In the genomic region with DNA sequence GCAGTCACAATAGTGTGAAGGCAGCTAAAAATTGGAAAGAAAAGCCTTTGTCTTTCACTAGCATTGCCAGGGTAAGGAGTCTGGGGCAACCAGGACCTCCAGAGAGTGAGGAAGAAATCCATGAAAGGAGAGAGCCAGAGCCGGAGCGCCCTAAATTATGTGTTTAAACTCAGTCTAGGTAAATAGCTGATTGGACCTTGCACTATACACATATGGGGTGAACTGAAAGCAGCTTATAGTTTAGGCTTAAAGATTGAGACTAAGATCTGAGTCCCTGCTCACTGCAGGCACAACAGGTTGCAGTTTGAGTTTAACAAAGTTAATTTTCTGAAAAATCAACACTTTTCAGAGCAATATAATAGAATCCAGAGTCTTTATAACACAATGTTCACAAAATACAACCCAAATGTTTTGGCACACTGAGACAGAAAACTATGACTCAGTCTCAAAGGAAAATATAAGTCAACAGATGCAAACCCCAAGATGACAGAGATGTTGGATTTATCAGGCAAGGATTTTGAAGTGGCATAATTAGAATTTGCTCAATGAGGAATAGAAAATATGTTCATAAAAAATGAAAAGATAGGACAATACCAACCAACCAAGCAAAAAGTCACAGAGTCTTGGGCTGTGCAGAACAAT, we compare ENCODE assay signal across 1 cellular context.
TF ChIP-seq lines count a peak whose summit lies in the region.

No MANE protein-coding gene starts in this region.

TF ChIP-seq in HepG2, 621 proteins besides CTCF, POLR2A, EP300 and RAD21:
- TF ChIP-seq ZBTB20 (CRISPR knock-in tag; IDR thresholded peaks at IDR 0.05; ENCODE audit: borderline replicate concordance, low read depth) (peak; percentile 72; the same call in 1 of the 2 replicates), TBP (CRISPR knock-in tag; IDR thresholded peaks at IDR 0.05) (no peak), RARA (CRISPR knock-in tag; IDR thresholded peaks at IDR 0.05) (0 out of 2 replicates have a peak, but pooled peaks have one; percentile 8), ZNF607 (CRISPR knock-in tag; IDR thresholded peaks at IDR 0.05; ENCODE audit: borderline replicate concordance) (no peak), ZNF317 (CRISPR knock-in tag; IDR thresholded peaks at IDR 0.05) (peak; percentile 94), ZNF253 (CRISPR knock-in tag; IDR thresholded peaks at IDR 0.05; ENCODE audit: borderline replicate concordance) (no peak), HOXA7 (CRISPR knock-in tag; IDR thresholded peaks at IDR 0.05) (no peak), PPARG (CRISPR knock-in tag; conservative IDR thresholded peaks at IDR 0.05) (0 out of 2 replicates have a peak, but pooled peaks have one; percentile 35), MAFK (conservative IDR thresholded peaks at IDR 0.05 in 1 of 2, IDR thresholded peaks at IDR 0.05 in 1 of 2; ENCODE audit: low read length in 2 of 2) (peak in 1 of 2 experiments; percentile 82; a peak in 2 of 4 replicates), PAXIP1 (CRISPR knock-in tag; conservative IDR thresholded peaks at IDR 0.05) (peak; percentile 56), CEBPG (CRISPR knock-in tag; IDR thresholded peaks at IDR 0.05) (no peak), GATAD2A (CRISPR knock-in tag; IDR thresholded peaks at IDR 0.05) (peak; percentile 58; the same call in 1 of the 2 replicates), ZNF180 (CRISPR knock-in tag; IDR thresholded peaks at IDR 0.05; ENCODE audit: borderline replicate concordance, low read depth) (no peak), CREM (IDR thresholded peaks at IDR 0.05) (0 out of 2 replicates have a peak, but pooled peaks have one; percentile 35), CREM (CRISPR knock-in tag; IDR thresholded peaks at IDR 0.05) (no peak), HNF4G (IDR thresholded peaks at IDR 0.05; ENCODE audit: borderline replicate concordance, low read depth, low read length) (peak; percentile 72; the same call in 1 of the 2 replicates), HNF4G (CRISPR knock-in tag; IDR thresholded peaks at IDR 0.05; ENCODE audit: borderline replicate concordance, low read depth) (no peak), TARDBP (CRISPR knock-in tag; IDR thresholded peaks at IDR 0.05) (0 out of 2 replicates have a peak, but pooled peaks have one; percentile 19), FOXA1 (IDR thresholded peaks at IDR 0.05) (no peak), FOXA1 (CRISPR knock-in tag; IDR thresholded peaks at IDR 0.05) (peak; percentile 82), FOXA3 (CRISPR knock-in tag; IDR thresholded peaks at IDR 0.05) (peak; percentile 70; the same call in 1 of the 2 replicates), HNF4A (CRISPR knock-in tag; IDR thresholded peaks at IDR 0.05) (peak; percentile 91)
- TF ChIP-seq, protein P1, sequence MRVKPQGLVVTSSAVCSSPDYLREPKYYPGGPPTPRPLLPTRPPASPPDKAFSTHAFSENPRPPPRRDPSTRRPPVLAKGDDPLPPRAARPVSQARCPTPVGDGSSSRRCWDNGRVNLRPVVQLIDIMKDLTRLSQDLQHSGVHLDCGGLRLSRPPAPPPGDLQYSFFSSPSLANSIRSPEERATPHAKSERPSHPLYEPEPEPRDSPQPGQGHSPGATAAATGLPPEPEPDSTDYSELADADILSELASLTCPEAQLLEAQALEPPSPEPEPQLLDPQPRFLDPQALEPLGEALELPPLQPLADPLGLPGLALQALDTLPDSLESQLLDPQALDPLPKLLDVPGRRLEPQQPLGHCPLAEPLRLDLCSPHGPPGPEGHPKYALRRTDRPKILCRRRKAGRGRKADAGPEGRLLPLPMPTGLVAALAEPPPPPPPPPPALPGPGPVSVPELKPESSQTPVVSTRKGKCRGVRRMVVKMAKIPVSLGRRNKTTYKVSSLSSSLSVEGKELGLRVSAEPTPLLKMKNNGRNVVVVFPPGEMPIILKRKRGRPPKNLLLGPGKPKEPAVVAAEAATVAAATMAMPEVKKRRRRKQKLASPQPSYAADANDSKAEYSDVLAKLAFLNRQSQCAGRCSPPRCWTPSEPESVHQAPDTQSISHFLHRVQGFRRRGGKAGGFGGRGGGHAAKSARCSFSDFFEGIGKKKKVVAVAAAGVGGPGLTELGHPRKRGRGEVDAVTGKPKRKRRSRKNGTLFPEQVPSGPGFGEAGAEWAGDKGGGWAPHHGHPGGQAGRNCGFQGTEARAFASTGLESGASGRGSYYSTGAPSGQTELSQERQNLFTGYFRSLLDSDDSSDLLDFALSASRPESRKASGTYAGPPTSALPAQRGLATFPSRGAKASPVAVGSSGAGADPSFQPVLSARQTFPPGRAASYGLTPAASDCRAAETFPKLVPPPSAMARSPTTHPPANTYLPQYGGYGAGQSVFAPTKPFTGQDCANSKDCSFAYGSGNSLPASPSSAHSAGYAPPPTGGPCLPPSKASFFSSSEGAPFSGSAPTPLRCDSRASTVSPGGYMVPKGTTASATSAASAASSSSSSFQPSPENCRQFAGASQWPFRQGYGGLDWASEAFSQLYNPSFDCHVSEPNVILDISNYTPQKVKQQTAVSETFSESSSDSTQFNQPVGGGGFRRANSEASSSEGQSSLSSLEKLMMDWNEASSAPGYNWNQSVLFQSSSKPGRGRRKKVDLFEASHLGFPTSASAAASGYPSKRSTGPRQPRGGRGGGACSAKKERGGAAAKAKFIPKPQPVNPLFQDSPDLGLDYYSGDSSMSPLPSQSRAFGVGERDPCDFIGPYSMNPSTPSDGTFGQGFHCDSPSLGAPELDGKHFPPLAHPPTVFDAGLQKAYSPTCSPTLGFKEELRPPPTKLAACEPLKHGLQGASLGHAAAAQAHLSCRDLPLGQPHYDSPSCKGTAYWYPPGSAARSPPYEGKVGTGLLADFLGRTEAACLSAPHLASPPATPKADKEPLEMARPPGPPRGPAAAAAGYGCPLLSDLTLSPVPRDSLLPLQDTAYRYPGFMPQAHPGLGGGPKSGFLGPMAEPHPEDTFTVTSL (CRISPR knock-in tag; IDR thresholded peaks at IDR 0.05; ENCODE audit: borderline replicate concordance): peak; percentile 57; the same call in 1 of the 2 replicates
- TF ChIP-seq, protein P2, sequence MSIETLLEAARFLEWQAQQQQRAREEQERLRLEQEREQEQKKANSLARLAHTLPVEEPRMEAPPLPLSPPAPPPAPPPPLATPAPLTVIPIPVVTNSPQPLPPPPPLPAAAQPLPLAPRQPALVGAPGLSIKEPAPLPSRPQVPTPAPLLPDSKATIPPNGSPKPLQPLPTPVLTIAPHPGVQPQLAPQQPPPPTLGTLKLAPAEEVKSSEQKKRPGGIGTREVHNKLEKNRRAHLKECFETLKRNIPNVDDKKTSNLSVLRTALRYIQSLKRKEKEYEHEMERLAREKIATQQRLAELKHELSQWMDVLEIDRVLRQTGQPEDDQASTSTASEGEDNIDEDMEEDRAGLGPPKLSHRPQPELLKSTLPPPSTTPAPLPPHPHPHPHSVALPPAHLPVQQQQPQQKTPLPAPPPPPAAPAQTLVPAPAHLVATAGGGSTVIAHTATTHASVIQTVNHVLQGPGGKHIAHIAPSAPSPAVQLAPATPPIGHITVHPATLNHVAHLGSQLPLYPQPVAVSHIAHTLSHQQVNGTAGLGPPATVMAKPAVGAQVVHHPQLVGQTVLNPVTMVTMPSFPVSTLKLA (IDR thresholded peaks at IDR 0.05): peak; percentile 59; the same call in 1 of the 2 replicates
- TF ChIP-seq, protein P3, sequence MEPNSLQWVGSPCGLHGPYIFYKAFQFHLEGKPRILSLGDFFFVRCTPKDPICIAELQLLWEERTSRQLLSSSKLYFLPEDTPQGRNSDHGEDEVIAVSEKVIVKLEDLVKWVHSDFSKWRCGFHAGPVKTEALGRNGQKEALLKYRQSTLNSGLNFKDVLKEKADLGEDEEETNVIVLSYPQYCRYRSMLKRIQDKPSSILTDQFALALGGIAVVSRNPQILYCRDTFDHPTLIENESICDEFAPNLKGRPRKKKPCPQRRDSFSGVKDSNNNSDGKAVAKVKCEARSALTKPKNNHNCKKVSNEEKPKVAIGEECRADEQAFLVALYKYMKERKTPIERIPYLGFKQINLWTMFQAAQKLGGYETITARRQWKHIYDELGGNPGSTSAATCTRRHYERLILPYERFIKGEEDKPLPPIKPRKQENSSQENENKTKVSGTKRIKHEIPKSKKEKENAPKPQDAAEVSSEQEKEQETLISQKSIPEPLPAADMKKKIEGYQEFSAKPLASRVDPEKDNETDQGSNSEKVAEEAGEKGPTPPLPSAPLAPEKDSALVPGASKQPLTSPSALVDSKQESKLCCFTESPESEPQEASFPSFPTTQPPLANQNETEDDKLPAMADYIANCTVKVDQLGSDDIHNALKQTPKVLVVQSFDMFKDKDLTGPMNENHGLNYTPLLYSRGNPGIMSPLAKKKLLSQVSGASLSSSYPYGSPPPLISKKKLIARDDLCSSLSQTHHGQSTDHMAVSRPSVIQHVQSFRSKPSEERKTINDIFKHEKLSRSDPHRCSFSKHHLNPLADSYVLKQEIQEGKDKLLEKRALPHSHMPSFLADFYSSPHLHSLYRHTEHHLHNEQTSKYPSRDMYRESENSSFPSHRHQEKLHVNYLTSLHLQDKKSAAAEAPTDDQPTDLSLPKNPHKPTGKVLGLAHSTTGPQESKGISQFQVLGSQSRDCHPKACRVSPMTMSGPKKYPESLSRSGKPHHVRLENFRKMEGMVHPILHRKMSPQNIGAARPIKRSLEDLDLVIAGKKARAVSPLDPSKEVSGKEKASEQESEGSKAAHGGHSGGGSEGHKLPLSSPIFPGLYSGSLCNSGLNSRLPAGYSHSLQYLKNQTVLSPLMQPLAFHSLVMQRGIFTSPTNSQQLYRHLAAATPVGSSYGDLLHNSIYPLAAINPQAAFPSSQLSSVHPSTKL (CRISPR knock-in tag; IDR thresholded peaks at IDR 0.05): peak; percentile 70
